19 cellular contexts compared by ENCODE assay signal in genomic region chr7:36372156-36372555, GRCh38. TPM values are rescaled to one million over a fixed set of nuclear protein-coding genes. Genes with fewer than 3 reads are reported as not detected.
"Had no signal": no experiment of that assay in that cellular context is flagged by ENCODE, and none has a peak within 500 bp of the region (broad histone marks: within the 10 kb centered on the region; RNA-seq: fewer than 3 reads in every experiment).

No MANE protein-coding gene starts in this region.

- H3K36me3 Mint-ChIP-seq: stimulated activated memory B cell treated with anti-CD40 and anti-IgM and Interleukin-4, amounts not matched to agents 10 μg/mL and 1 μg/mL and 100 μg/mL, for 72 hours had no signal

- H3K4me3 ChIP-seq: body of pancreas, lung, mucosa of descending colon, upper lobe of left lung had no signal

- ATAC-seq: activated CD8-positive, alpha-beta T cell treated with anti-CD3 and anti-CD28 coated beads for 36 hours; body of pancreas; esophagus mucosa; left colon; mucosa of descending colon; naive thymus-derived CD8-positive, alpha-beta T cell; right cardiac atrium; stimulated activated memory B cell treated with anti-CD40 and anti-IgM and Interleukin-4, amounts not matched to agents 10 μg/mL and 1 μg/mL and 100 μg/mL, for 72 hours had no signal

- H3K27me3 ChIP-seq: body of pancreas, upper lobe of left lung had no signal

- H3K36me3 ChIP-seq: upper lobe of left lung had no signal

- H3K9me3 Mint-ChIP-seq: central memory CD8-positive, alpha-beta T cell; endodermal cell; stimulated activated memory B cell treated with anti-CD40 and anti-IgM and Interleukin-4, amounts not matched to agents 10 μg/mL and 1 μg/mL and 100 μg/mL, for 72 hours had no signal

- H3K9me3 ChIP-seq: body of pancreas, mucosa of descending colon, upper lobe of left lung had no signal

- H3K4me1 Mint-ChIP-seq: central memory CD8-positive, alpha-beta T cell; endodermal cell; stimulated activated memory B cell treated with anti-CD40 and anti-IgM and Interleukin-4, amounts not matched to agents 10 μg/mL and 1 μg/mL and 100 μg/mL, for 72 hours had no signal

- H3K27me3 Mint-ChIP-seq: activated CD8-positive, alpha-beta T cell treated with anti-CD3 and anti-CD28 coated beads for 36 hours had no signal

- DNase-seq: activated CD4-positive, alpha-beta T cell treated with anti-CD3 and anti-CD28 coated beads for 4 hours; activated CD8-positive, alpha-beta memory T cell treated with anti-CD3 and anti-CD28 coated beads, Interleukin-2, amount 50 U/mL, for 48 hours; activated CD8-positive, alpha-beta T cell treated with anti-CD3 and anti-CD28 coated beads for 36 hours; activated naive CD4-positive, alpha-beta T cell treated with Interleukin-2 at 50 U/mL for 16 hours; body of pancreas; dermis blood vessel endothelial cell; endodermal cell; head of caudate nucleus; left colon; mucosa of descending colon; naive thymus-derived CD8-positive, alpha-beta T cell; right cardiac atrium; T1000; upper lobe of left lung had no signal

- H3K4me3 Mint-ChIP-seq: activated CD8-positive, alpha-beta T cell treated with anti-CD3 and anti-CD28 coated beads for 36 hours; central memory CD8-positive, alpha-beta T cell; endodermal cell; naive thymus-derived CD8-positive, alpha-beta T cell; stimulated activated memory B cell treated with anti-CD40 and anti-IgM and Interleukin-4, amounts not matched to agents 10 μg/mL and 1 μg/mL and 100 μg/mL, for 72 hours had no signal

- H3K27ac Mint-ChIP-seq: activated CD8-positive, alpha-beta T cell treated with anti-CD3 and anti-CD28 coated beads for 36 hours; endodermal cell; naive thymus-derived CD8-positive, alpha-beta T cell; stimulated activated memory B cell treated with anti-CD40 and anti-IgM and Interleukin-4, amounts not matched to agents 10 μg/mL and 1 μg/mL and 100 μg/mL, for 72 hours had no signal

- H3K27ac ChIP-seq: body of pancreas, upper lobe of left lung, VCaP had no signal

RNA-seq across cellular contexts. Expression of gene ANLN, which starts 17.5 kb away (rescaled TPM):
- polyA plus RNA-seq: naive thymus-derived CD8-positive, alpha-beta T cell had no signal
